In the genomic region with DNA sequence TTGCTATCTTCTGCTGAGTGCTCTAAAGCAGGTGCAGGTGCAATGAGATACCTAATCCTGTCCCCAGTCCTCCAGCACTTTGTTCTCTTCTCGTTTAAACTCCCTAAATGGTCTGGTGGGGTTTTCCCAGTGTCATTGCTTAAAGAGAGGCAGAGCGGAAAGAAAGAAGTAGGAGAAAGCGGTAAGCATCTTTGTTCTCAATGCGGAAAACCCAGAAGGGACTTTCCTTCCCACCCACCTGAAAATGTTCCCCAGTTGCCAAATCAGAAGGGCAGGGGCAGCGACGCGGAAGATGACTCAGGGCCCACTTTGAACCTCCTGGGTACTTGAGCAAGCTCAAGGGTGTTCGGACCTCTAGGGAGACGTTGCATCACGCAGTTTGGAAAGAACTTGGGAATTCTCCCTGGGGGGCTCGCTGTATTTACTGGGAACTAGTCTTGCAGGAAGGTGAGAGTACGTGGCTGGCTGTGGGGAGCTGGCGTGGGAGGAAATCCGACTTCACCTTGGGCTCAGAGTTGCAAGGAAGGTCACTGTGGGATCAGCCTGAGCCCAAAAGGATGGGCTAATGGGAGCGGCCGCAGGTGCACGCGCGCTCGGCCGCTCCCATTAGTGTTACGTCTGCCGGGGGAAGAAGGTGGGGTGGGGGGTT, we compare ENCODE assay signal across 1 cellular context.
TF ChIP-seq lines count a peak whose summit lies in the region.

No MANE protein-coding gene starts in this region.

TF ChIP-seq in HEK293, 187 proteins besides CTCF, POLR2A, EP300 and RAD21 (continued from another document):
- TF ChIP-seq, protein P1, sequence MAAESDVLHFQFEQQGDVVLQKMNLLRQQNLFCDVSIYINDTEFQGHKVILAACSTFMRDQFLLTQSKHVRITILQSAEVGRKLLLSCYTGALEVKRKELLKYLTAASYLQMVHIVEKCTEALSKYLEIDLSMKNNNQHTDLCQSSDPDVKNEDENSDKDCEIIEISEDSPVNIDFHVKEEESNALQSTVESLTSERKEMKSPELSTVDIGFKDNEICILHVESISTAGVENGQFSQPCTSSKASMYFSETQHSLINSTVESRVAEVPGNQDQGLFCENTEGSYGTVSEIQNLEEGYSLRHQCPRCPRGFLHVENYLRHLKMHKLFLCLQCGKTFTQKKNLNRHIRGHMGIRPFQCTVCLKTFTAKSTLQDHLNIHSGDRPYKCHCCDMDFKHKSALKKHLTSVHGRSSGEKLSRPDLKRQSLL (tag by site-specific recombination; IDR thresholded peaks at IDR 0.05), result peak; percentile 75
- TF ChIP-seq ZFHX2 (tag by site-specific recombination; conservative IDR thresholded peaks at IDR 0.05), result peak; percentile 22; the same call in 1 of the 2 replicates
- no peak for TF ChIP-seq ZNF830 (tag by site-specific recombination; IDR thresholded peaks at IDR 0.05; ENCODE audit: low read depth)
- TF ChIP-seq, protein P2, sequence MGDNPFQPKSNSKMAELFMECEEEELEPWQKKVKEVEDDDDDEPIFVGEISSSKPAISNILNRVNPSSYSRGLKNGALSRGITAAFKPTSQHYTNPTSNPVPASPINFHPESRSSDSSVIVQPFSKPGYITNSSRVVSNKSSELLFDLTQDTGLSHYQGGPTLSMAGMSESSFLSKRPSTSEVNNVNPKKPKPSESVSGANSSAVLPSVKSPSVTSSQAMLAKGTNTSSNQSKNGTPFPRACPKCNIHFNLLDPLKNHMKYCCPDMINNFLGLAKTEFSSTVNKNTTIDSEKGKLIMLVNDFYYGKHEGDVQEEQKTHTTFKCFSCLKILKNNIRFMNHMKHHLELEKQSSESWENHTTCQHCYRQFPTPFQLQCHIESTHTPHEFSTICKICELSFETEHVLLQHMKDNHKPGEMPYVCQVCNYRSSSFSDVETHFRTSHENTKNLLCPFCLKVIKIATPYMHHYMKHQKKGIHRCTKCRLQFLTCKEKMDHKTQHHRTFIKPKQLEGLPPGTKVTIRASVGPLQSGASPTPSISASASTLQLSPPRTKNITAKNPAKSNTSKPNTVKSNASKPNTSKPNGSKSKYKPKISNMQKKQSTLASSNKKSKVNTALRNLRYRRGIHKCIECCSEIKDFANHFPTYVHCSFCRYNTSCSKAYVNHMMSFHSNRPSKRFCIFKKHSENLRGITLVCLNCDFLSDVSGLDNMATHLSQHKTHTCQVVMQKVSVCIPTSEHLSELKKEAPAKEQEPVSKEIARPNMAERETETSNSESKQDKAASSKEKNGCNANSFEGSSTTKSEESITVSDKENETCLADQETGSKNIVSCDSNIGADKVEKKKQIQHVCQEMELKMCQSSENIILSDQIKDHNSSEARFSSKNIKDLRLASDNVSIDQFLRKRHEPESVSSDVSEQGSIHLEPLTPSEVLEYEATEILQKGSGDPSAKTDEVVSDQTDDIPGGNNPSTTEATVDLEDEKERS (tag by site-specific recombination; IDR thresholded peaks at IDR 0.05), result no peak
- peak; percentile 47; the same call in 1 of the 2 replicates for TF ChIP-seq ZNF629 (tag by site-specific recombination; IDR thresholded peaks at IDR 0.05)
- TF ChIP-seq ZIC2 (tag by site-specific recombination; IDR thresholded peaks at IDR 0.05), result peak; percentile 59
- TF ChIP-seq, protein P3, sequence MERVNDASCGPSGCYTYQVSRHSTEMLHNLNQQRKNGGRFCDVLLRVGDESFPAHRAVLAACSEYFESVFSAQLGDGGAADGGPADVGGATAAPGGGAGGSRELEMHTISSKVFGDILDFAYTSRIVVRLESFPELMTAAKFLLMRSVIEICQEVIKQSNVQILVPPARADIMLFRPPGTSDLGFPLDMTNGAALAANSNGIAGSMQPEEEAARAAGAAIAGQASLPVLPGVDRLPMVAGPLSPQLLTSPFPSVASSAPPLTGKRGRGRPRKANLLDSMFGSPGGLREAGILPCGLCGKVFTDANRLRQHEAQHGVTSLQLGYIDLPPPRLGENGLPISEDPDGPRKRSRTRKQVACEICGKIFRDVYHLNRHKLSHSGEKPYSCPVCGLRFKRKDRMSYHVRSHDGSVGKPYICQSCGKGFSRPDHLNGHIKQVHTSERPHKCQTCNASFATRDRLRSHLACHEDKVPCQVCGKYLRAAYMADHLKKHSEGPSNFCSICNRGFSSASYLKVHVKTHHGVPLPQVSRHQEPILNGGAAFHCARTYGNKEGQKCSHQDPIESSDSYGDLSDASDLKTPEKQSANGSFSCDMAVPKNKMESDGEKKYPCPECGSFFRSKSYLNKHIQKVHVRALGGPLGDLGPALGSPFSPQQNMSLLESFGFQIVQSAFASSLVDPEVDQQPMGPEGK (tag by site-specific recombination; IDR thresholded peaks at IDR 0.05), result peak; percentile 54
- TF ChIP-seq ZNF621 (tag by site-specific recombination; IDR thresholded peaks at IDR 0.05), result no peak
- TF ChIP-seq ZNF169 (tag by site-specific recombination; IDR thresholded peaks at IDR 0.05), result no peak
- no peak for TF ChIP-seq TRIM28 (IDR thresholded peaks at IDR 0.05; ENCODE audit: borderline replicate concordance, low read length)
- 0 out of 2 replicates have a peak, but pooled peaks have one; percentile 12 for TF ChIP-seq ZBTB20 (tag by site-specific recombination; IDR thresholded peaks at IDR 0.05)
- no peak for TF ChIP-seq ZNF146 (tag by site-specific recombination; IDR thresholded peaks at IDR 0.05)
- TF ChIP-seq ZNF366 (tag by site-specific recombination; conservative IDR thresholded peaks at IDR 0.05), result 0 out of 2 replicates have a peak, but pooled peaks have one; percentile 13
